ENCODE assay signal across 9 cellular contexts in the genomic region with DNA sequence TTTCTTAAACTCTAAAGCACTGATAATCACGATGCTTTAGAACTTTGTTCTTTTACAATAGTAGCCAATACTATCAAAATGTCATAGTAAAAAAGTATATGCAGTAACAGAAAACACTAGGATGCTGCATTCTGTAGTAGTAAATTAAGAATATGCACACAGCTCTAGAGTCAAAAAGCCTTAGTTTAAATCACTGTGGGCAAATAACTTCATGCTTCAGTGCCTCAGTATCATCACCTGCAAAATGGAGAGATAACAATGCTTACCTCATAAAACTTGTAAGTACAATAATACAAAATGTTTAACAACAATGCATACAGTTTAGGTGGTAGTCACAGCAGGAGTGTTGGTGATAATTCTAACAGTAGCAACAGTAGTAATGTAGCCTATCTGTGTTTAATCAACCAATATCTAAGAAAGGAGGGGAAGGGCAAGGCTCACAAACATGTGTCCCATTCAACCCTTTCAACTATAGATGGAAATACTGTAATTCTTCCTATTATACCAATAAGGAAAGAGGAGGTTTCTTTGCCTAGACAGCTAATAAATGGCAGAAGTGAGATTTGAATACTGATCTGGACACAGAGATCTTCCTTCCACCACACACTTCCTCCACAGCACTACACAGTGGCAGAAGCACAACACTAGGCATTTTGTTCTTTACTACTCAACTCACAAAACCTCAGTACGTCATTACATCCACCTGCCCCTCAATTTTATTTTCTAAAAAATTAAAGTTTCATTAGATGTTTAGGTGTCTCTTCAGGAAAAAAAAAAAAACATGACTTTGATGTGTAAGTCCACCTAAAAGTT. TPM values are rescaled to one million over a fixed set of nuclear protein-coding genes. Genes with fewer than 3 reads are reported as not detected.
DNase-seq lines count a peak whose midpoint lies in the region; ATAC-seq lines count a peak whose summit lies in the region.
"Had no signal": no experiment of that assay in that cellular context is flagged by ENCODE, and none has a peak within 500 bp of the region (broad histone marks: within the 10 kb centered on the region; RNA-seq: fewer than 3 reads in every experiment).

No MANE protein-coding gene starts in this region.

- H3K9me3 ChIP-seq in skeletal muscle satellite cell (replicated peaks; ENCODE audit: low read length) = no peaks in the 10 kb centered on the region
- H3K9me3 ChIP-seq: stomach had no signal

- peak; percentile 20 for DNase-seq in NOMO-1 treated with DMSO at 0.1 percent for 48 hours (lab: John Stamatoyannopoulos, UW; ENCODE audit: unreplicated experiment)
- DNase-seq in NOMO-1 treated with dmso at 0.1 percent for 144 hours (lab: John Stamatoyannopoulos, UW; ENCODE audit: unreplicated experiment) = no peak
- DNase-seq in OCI-M1 (lab: John Stamatoyannopoulos, UW) = peak; percentile 48
- no peak for DNase-seq in dedifferentiated amniotic fluid mesenchymal stem cell (ENCODE audit: extremely low spot score)
- no peak for DNase-seq in NCI-H187 treated with DMSO at 0.1 percent for 48 hours (lab: John Stamatoyannopoulos, UW)
- DNase-seq in GDM1 (lab: John Stamatoyannopoulos, UW) = no peak
- DNase-seq: stomach had no signal

- H3K4me2 ChIP-seq in skeletal muscle satellite cell (ENCODE audit: low read length) = peak overlapping the region; percentile 92

- no peak overlapping the region for H3K9ac ChIP-seq in skeletal muscle satellite cell (ENCODE audit: low read depth, low read length)

- ATAC-seq in HG02852 (IDR thresholded peaks at IDR 0.05; ENCODE audit: unreplicated experiment) = peak; percentile 40

- peaks cover 16% of the 10 kb centered on the region for H3K36me3 ChIP-seq in skeletal muscle satellite cell (ENCODE audit: insufficient read depth, low read length)

- H3K4me1 ChIP-seq in skeletal muscle satellite cell (ENCODE audit: control insufficient read depth, insufficient read depth, low read length) = peaks cover 30% of the 10 kb centered on the region

- no peaks in the 10 kb centered on the region for H3K27me3 ChIP-seq in skeletal muscle satellite cell (ENCODE audit: control insufficient read depth, insufficient read depth, low read length)
- H3K27me3 ChIP-seq: stomach had no signal

- H3K4me3 ChIP-seq in skeletal muscle satellite cell (ENCODE audit: low read length) = no peak overlapping the region
- H3K4me3 ChIP-seq: stomach had no signal

RNA-seq across cellular contexts. Expression of a gene that starts 4.6 kb away (rescaled TPM):
- total RNA-seq in skeletal muscle satellite cell (2012; rRNA removed) = 26.6 and 33.2 TPM in 2 replicates

Comparison
In these comparisons a context has a peak if more than half of its experiments do, and no peak if none do; other contexts are left out.
1. DNase-seq: peak in NOMO-1 treated with DMSO at 0.1 percent for 48 hours (single experiment) and OCI-M1 (single experiment); none in NOMO-1 treated with dmso at 0.1 percent for 144 hours (single experiment), dedifferentiated amniotic fluid mesenchymal stem cell (single experiment), NCI-H187 treated with DMSO at 0.1 percent for 48 hours (single experiment) and GDM1 (single experiment).